Comparison of ENCODE assay signal across 10 cellular contexts in genomic region chr19:29681422-29682235, GRCh38. TPM values are rescaled to one million over a fixed set of nuclear protein-coding genes. Genes with fewer than 3 reads are reported as not detected.
A peak's percentile ranks its signal among the peaks of the same experiment; 100 is the strongest.
DNase-seq lines count a peak whose midpoint lies in the region; ATAC-seq and TF ChIP-seq lines count a peak whose summit lies in the region.
"Had no signal": no experiment of that assay in that cellular context is flagged by ENCODE, and none has a peak within 500 bp of the region (broad histone marks: within the 10 kb centered on the region; RNA-seq: fewer than 3 reads in every experiment).

No MANE protein-coding gene starts in this region.

- TF ChIP-seq CTCF in heart right ventricle (IDR thresholded peaks at IDR 0.05), result no peak

- intact Hi-C loops in activated T-helper 1 cell treated with anti-CD3 and anti-CD28 coated beads, Interleukin-12 subunit alpha, Interleukin-12 subunit beta, Interleukin-2, Interleukin-4 antibody, amounts not matched to agents 30 ng/mL and 10 ng/mL and 1 ng/mL, durations not matched to agents 14 hours and 24 hours and 36 hours (cut with micrococcal nuclease), result loop anchor here (2.0 kb wide), 1 partner anchor 15 kb away; no protein-coding TSS in a partner anchor
- intact Hi-C loops in heart right ventricle (cut with DNase I), result no loop called here

- no peaks in the 10 kb centered on the region for H3K9me3 ChIP-seq in heart right ventricle

- H3K9me3 Mint-ChIP-seq in activated T-helper 1 cell treated with anti-CD3 and anti-CD28 coated beads, Interleukin-12 subunit alpha, Interleukin-12 subunit beta, Interleukin-2, Interleukin-4 antibody, amounts not matched to agents 30 ng/mL and 10 ng/mL and 1 ng/mL, durations not matched to agents 14 hours and 24 hours and 36 hours, result no peaks in the 10 kb centered on the region
- no peaks in the 10 kb centered on the region for H3K9me3 Mint-ChIP-seq in stimulated activated memory B cell treated with anti-CD40 and anti-IgM and Interleukin-4, amounts not matched to agents 10 μg/mL and 1 μg/mL and 100 μg/mL, for 72 hours

- peaks cover 34 to 69% (median 61%) of the 10 kb centered on the region in 9 donors for H3K4me1 ChIP-seq in heart right ventricle

- ATAC-seq in heart right ventricle, result peak in 4 of 8 donors; percentile 6 to 23 (median 7)
- no peak for ATAC-seq in stimulated activated memory B cell treated with anti-CD40 and anti-IgM and Interleukin-4, amounts not matched to agents 10 μg/mL and 1 μg/mL and 100 μg/mL, for 72 hours
- no peak for ATAC-seq in GM18909 (IDR thresholded peaks at IDR 0.05; ENCODE audit: poor library complexity, unreplicated experiment)
- no peak for ATAC-seq in HG03442 (IDR thresholded peaks at IDR 0.05; ENCODE audit: unreplicated experiment)

- 71 to 77% methylated on average over 13 of the region's 13 CpGs for WGBS in heart right ventricle, 2 donors

- peaks cover 0 to 11% (median 0%) of the 10 kb centered on the region in 9 donors for H3K36me3 ChIP-seq in heart right ventricle

- H3K36me3 Mint-ChIP-seq in activated T-helper 1 cell treated with anti-CD3 and anti-CD28 coated beads, Interleukin-12 subunit alpha, Interleukin-12 subunit beta, Interleukin-2, Interleukin-4 antibody, amounts not matched to agents 30 ng/mL and 10 ng/mL and 1 ng/mL, durations not matched to agents 14 hours and 24 hours and 36 hours (ENCODE audit: low read depth), result peaks cover 6% of the 10 kb centered on the region
- peaks cover 7% of the 10 kb centered on the region for H3K36me3 Mint-ChIP-seq in stimulated activated memory B cell treated with anti-CD40 and anti-IgM and Interleukin-4, amounts not matched to agents 10 μg/mL and 1 μg/mL and 100 μg/mL, for 72 hours

- H3K4me1 Mint-ChIP-seq in activated T-helper 1 cell treated with anti-CD3 and anti-CD28 coated beads, Interleukin-12 subunit alpha, Interleukin-12 subunit beta, Interleukin-2, Interleukin-4 antibody, amounts not matched to agents 30 ng/mL and 10 ng/mL and 1 ng/mL, durations not matched to agents 14 hours and 24 hours and 36 hours (ENCODE audit: low read depth), result peaks cover 46% of the 10 kb centered on the region
- peaks cover 38% of the 10 kb centered on the region for H3K4me1 Mint-ChIP-seq in stimulated activated memory B cell treated with anti-CD40 and anti-IgM and Interleukin-4, amounts not matched to agents 10 μg/mL and 1 μg/mL and 100 μg/mL, for 72 hours

- H3K27ac Mint-ChIP-seq in activated T-helper 1 cell treated with anti-CD3 and anti-CD28 coated beads, Interleukin-12 subunit alpha, Interleukin-12 subunit beta, Interleukin-2, Interleukin-4 antibody, amounts not matched to agents 30 ng/mL and 10 ng/mL and 1 ng/mL, durations not matched to agents 14 hours and 24 hours and 36 hours, result peak overlapping the region; percentile 86
- peak overlapping the region; percentile 85 for H3K27ac Mint-ChIP-seq in stimulated activated memory B cell treated with anti-CD40 and anti-IgM and Interleukin-4, amounts not matched to agents 10 μg/mL and 1 μg/mL and 100 μg/mL, for 72 hours

- no peak overlapping the region for H3K4me3 ChIP-seq in heart right ventricle

- H3K27me3 Mint-ChIP-seq in activated T-helper 1 cell treated with anti-CD3 and anti-CD28 coated beads, Interleukin-12 subunit alpha, Interleukin-12 subunit beta, Interleukin-2, Interleukin-4 antibody, amounts not matched to agents 30 ng/mL and 10 ng/mL and 1 ng/mL, durations not matched to agents 14 hours and 24 hours and 36 hours (ENCODE audit: insufficient read depth), result no peaks in the 10 kb centered on the region
- H3K27me3 Mint-ChIP-seq in stimulated activated memory B cell treated with anti-CD40 and anti-IgM and Interleukin-4, amounts not matched to agents 10 μg/mL and 1 μg/mL and 100 μg/mL, for 72 hours, result no peaks in the 10 kb centered on the region

- no peaks in the 10 kb centered on the region for H3K27me3 ChIP-seq in heart right ventricle

- peak; percentile 77 for DNase-seq in GM03348 (ENCODE audit: low spot score)
- DNase-seq in activated T-helper 1 cell treated with anti-CD3 and anti-CD28 coated beads, Interleukin-12 subunit alpha, Interleukin-12 subunit beta, Interleukin-2, Interleukin-4 antibody, amounts not matched to agents 30 ng/mL and 10 ng/mL and 1 ng/mL, durations not matched to agents 14 hours and 24 hours and 36 hours (ENCODE audit: low spot score), result no peak
- no peak for DNase-seq in heart right ventricle
- no peak for DNase-seq in A172 (ENCODE audit: low spot score)
- no peak for DNase-seq in GM19238 (ENCODE audit: insufficient read length, low spot score)
- DNase-seq: central memory CD4-positive, alpha-beta T cell; stimulated activated CD4-positive, alpha-beta T cell treated with anti-CD3 and anti-CD28 coated beads, Interleukin-2, amount 100 ng/mL, for 24 hours had no signal

- H3K27ac ChIP-seq in heart right ventricle, result peak overlapping the region in 7 of 10 donors; percentile 20 to 84 (median 45)

- peak overlapping the region; percentile 60 for H3K4me3 Mint-ChIP-seq in activated T-helper 1 cell treated with anti-CD3 and anti-CD28 coated beads, Interleukin-12 subunit alpha, Interleukin-12 subunit beta, Interleukin-2, Interleukin-4 antibody, amounts not matched to agents 30 ng/mL and 10 ng/mL and 1 ng/mL, durations not matched to agents 14 hours and 24 hours and 36 hours
- H3K4me3 Mint-ChIP-seq in stimulated activated memory B cell treated with anti-CD40 and anti-IgM and Interleukin-4, amounts not matched to agents 10 μg/mL and 1 μg/mL and 100 μg/mL, for 72 hours, result peak overlapping the region; percentile 13

RNA-seq across cellular contexts. Expression of gene PLEKHF1, which starts 16.4 kb away (rescaled TPM):
- 30.9 and 35.0 TPM in 2 replicates for total RNA-seq in activated T-helper 1 cell treated with anti-CD3 and anti-CD28 coated beads, Interleukin-12 subunit alpha, Interleukin-12 subunit beta, Interleukin-2, Interleukin-4 antibody, amounts not matched to agents 30 ng/mL and 10 ng/mL and 1 ng/mL, durations not matched to agents 14 hours and 24 hours and 36 hours
- total RNA-seq in heart right ventricle, result 10 to 100 TPM in 9 of 10 donors, 1 to 10 TPM in 1; 7.0 to 38.8 (median 16.5) TPM
- 10 to 100 TPM; 38.8 to 47.9 TPM for polyA plus RNA-seq in heart right ventricle
- total RNA-seq in A172 (2014; rRNA removed; shearing (Covaris generic)), result 8.7 and 9.2 TPM in 2 replicates

RNA-seq across cellular contexts. Expression of gene C19orf12, which starts 33.4 kb away (rescaled TPM):
- 47.9 and 50.2 TPM in 2 replicates for total RNA-seq in activated T-helper 1 cell treated with anti-CD3 and anti-CD28 coated beads, Interleukin-12 subunit alpha, Interleukin-12 subunit beta, Interleukin-2, Interleukin-4 antibody, amounts not matched to agents 30 ng/mL and 10 ng/mL and 1 ng/mL, durations not matched to agents 14 hours and 24 hours and 36 hours
- 10 to 100 TPM; 30.3 to 83.3 (median 40.0) TPM for total RNA-seq in heart right ventricle
- polyA plus RNA-seq in heart right ventricle, result 10 to 100 TPM; 26.7 to 34.8 TPM
- total RNA-seq in A172 (2014; rRNA removed; shearing (Covaris generic)), result 35.1 and 44.9 TPM in 2 replicates
